ENCODE assay signal across 19 cellular contexts in the genomic region with DNA sequence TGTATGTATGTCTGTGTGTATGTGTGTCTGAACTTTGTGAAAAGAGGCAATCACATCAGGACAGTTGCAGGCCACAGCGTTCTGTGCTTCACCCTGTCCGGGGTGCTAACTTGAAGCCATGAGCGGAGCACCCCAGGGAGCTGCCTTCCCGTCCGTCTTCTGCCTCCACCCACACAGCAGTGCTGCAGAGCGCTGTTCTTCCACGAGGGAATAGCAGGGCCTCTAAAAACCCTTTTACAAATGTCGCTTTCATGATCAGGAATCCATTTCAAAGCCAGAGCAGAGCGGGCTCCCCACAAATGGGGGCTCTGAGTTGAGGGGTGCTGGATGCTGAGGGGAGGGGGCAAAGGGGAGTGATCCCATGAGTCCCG.
DNase-seq lines count a peak whose midpoint lies in the region; ATAC-seq, FAIRE-seq and TF ChIP-seq lines count a peak whose summit lies in the region.
"Had no signal": no experiment of that assay in that cellular context is flagged by ENCODE, and none has a peak within 500 bp of the region (broad histone marks: within the 10 kb centered on the region; RNA-seq: fewer than 3 reads in every experiment).

No MANE protein-coding gene starts in this region.

- no peak for ATAC-seq in HepG2
- no peak for ATAC-seq in right lobe of liver
- ATAC-seq: A549; CD8-positive, alpha-beta T cell had no signal

- H3K4me2 ChIP-seq in HepG2 (ENCODE audit: low read depth, low read length), result no peak overlapping the region
- H3K4me2 ChIP-seq in H1 (ENCODE audit: insufficient read depth in 1 of 2, low read depth in 2 of 2, low read length in 2 of 2), result no peak overlapping the region
- H3K4me2 ChIP-seq: A549 had no signal

- FAIRE-seq in HepG2 (lab: Jason Lieb, UNC), result no peak
- FAIRE-seq in H1 (lab: Jason Lieb, UNC), result no peak
- FAIRE-seq: A549, D721Med, G401.6, GM19239 had no signal

- peaks cover 5% of the 10 kb centered on the region; the same call in 1 of the 2 replicates for H3K23me2 ChIP-seq in H1 (ENCODE audit: low read depth, low read length)

- no peak overlapping the region for H3K18ac ChIP-seq in H1 (ENCODE audit: extremely low read depth, low read length)

- no peak overlapping the region for H2BK15ac ChIP-seq in H1 (ENCODE audit: low read length)

- CTCF ChIA-PET in HepG2 (lab: Yijun Ruan, JAX; ENCODE audit: low intra/inter-chr PET ratio, low total read pairs), result no interaction called here
- CTCF ChIA-PET in H1 (lab: Charles Lee; ENCODE audit: partially characterized antibody), result interaction anchor here (1.0 to 1.5 kb wide), 3 partner anchors 13 to 50 kb away, joined by 3 to 6 read pairs (median 4); no protein-coding TSS in a partner anchor

- no peak overlapping the region for H2BK5ac ChIP-seq in H1 (ENCODE audit: low read depth, low read length)

- H2AFZ ChIP-seq in HepG2 (ENCODE audit: low read length), result no peak overlapping the region
- H2AFZ ChIP-seq in H1 (ENCODE audit: low read length), result no peak overlapping the region

- H4K5ac ChIP-seq in H1 (ENCODE audit: insufficient read length, low read depth, low read length), result no peak overlapping the region

- no peak overlapping the region for H4K8ac ChIP-seq in H1 (ENCODE audit: extremely low read depth, insufficient read depth, low read length)

- H3K4me1 ChIP-seq in HepG2 (ENCODE audit: insufficient read depth, low read length) (no peaks in the 10 kb centered on the region), right lobe of liver (no peaks in the 10 kb centered on the region), H1 (replicated peaks in 1 of 4; ENCODE audit: control insufficient read depth in 3 of 4, insufficient read depth in 4 of 4, low read length in 3 of 4) (no peaks in the 10 kb centered on the region)
- H3K4me1 ChIP-seq: A549, Caco-2 had no signal

- H2AK5ac ChIP-seq in H1 (ENCODE audit: low read depth, low read length), result no peak overlapping the region; the same call in 1 of the 2 replicates

- in situ Hi-C loops in HepG2 (cut with HindIII; ENCODE audit: extremely low pct_ligation_motif_present, low pct_unique_long_range_greater_than_20kb), result no loop called here

- H3K79me2 ChIP-seq in HepG2 (ENCODE audit: insufficient read depth, low read length), result no peaks in the 10 kb centered on the region
- H3K79me2 ChIP-seq in H1 (ENCODE audit: control insufficient read depth in 1 of 2, insufficient read depth in 2 of 2, low read length in 2 of 2), result no peaks in the 10 kb centered on the region

- H3K14ac ChIP-seq in H1 (ENCODE audit: insufficient read length), result no peak overlapping the region

- TF ChIP-seq CTCF in HepG2 (CRISPR knock-in tag; IDR thresholded peaks at IDR 0.05) (no peak), right lobe of liver (IDR thresholded peaks at IDR 0.05) (no peak), H1 (IDR thresholded peaks at IDR 0.05; ENCODE audit: control extremely low read depth in 1 of 3, insufficient read depth in 1 of 3, low read depth in 1 of 3, low read length in 3 of 3) (no peak)

- no peak overlapping the region for H4K91ac ChIP-seq in H1 (replicated peaks; ENCODE audit: insufficient read length, low read length)

- H3K27ac ChIP-seq in HepG2 (ENCODE audit: extremely low read length, insufficient read depth, low read length) (no peak overlapping the region), right lobe of liver (no peak overlapping the region), H1 (ENCODE audit: low read depth, low read length) (no peak overlapping the region)
- H3K27ac ChIP-seq: 22Rv1; A549; BLaER1 treated with 17β-estradiol and CSF1 and Interleukin-3, amounts not matched to agents 10 nM and 100 nM; C4-2B had no signal

- TF ChIP-seq EP300 in HepG2 (IDR thresholded peaks at IDR 0.05; ENCODE audit: low read depth in 2 of 2, low read length in 2 of 2), result no peak
- no peak for TF ChIP-seq EP300 in HepG2 (CRISPR knock-in tag; IDR thresholded peaks at IDR 0.05; ENCODE audit: borderline replicate concordance)
- no peak for TF ChIP-seq EP300 in H1 (IDR thresholded peaks at IDR 0.05; ENCODE audit: borderline replicate concordance in 1 of 2, low read depth in 2 of 2, low read length in 2 of 2)

- no peaks in the 10 kb centered on the region; a peak in 1 of 5 replicates for H3K27me3 ChIP-seq in HepG2 (ENCODE audit: control insufficient read depth in 1 of 2, insufficient read depth in 2 of 2, low read length in 2 of 2)
- H3K27me3 ChIP-seq in right lobe of liver, result no peaks in the 10 kb centered on the region
- H3K27me3 ChIP-seq in H1 (replicated peaks in 1 of 4; ENCODE audit: control insufficient read depth in 3 of 4, extremely low read depth in 1 of 4, insufficient read depth in 3 of 4, low read length in 3 of 4), result no peaks in the 10 kb centered on the region
- H3K27me3 ChIP-seq: BLaER1 treated with 17β-estradiol and CSF1 and Interleukin-3, amounts not matched to agents 10 nM and 100 nM had no signal

- H3K9me3 ChIP-seq in HepG2 (ENCODE audit: low read length) (no peaks in the 10 kb centered on the region), right lobe of liver (no peaks in the 10 kb centered on the region), H1 (ENCODE audit: insufficient read depth in 2 of 2, low read depth in 1 of 2, low read length in 1 of 2) (no peaks in the 10 kb centered on the region)
- H3K9me3 ChIP-seq: A549, Caco-2 had no signal

- no peak overlapping the region for H3K23ac ChIP-seq in H1 (ENCODE audit: insufficient read length)

- H2BK20ac ChIP-seq in H1 (ENCODE audit: low read length), result no peak overlapping the region

- POLR2A ChIA-PET in HepG2 (lab: Yijun Ruan, JAX), result no interaction called here
- POLR2A ChIA-PET in H1 (lab: Charles Lee; ENCODE audit: partially characterized antibody), result no interaction called here

- no peak overlapping the region for H2BK120ac ChIP-seq in H1 (replicated peaks; ENCODE audit: low read depth, low read length)

- H4K20me1 ChIP-seq in HepG2 (ENCODE audit: insufficient read depth, low read length) (no peaks in the 10 kb centered on the region), H1 (replicated peaks in 1 of 2; ENCODE audit: control insufficient read depth in 1 of 2, insufficient read depth in 2 of 2, low read length in 2 of 2) (no peaks in the 10 kb centered on the region)
- H4K20me1 ChIP-seq: BLaER1 treated with 17β-estradiol and CSF1 and Interleukin-3, amounts not matched to agents 10 nM and 100 nM had no signal

- H3K36me3 ChIP-seq in HepG2 (replicated peaks in 1 of 2; ENCODE audit: control insufficient read depth in 1 of 2, insufficient read depth in 2 of 2, low read length in 2 of 2) (no peaks in the 10 kb centered on the region), right lobe of liver (no peaks in the 10 kb centered on the region), H1 (ENCODE audit: control insufficient read depth in 2 of 4, insufficient read depth in 4 of 4, low read length in 3 of 4) (no peaks in the 10 kb centered on the region)
- H3K36me3 ChIP-seq: BLaER1 treated with 17β-estradiol and CSF1 and Interleukin-3, amounts not matched to agents 10 nM and 100 nM had no signal

- TF ChIP-seq POLR2A in HepG2 (IDR thresholded peaks at IDR 0.05; ENCODE audit: insufficient read depth in 1 of 2, low read depth in 2 of 2, low read length in 2 of 2) (no peak), right lobe of liver (IDR thresholded peaks at IDR 0.05) (no peak), H1 (IDR thresholded peaks at IDR 0.05; ENCODE audit: control extremely low read depth in 1 of 2, low read depth in 2 of 2, low read length in 2 of 2) (no peak)

- H3K4me3 ChIP-seq in HepG2 (replicated peaks in 1 of 3; ENCODE audit: insufficient read depth in 1 of 3, low read depth in 2 of 3, low read length in 3 of 3) (no peak overlapping the region), right lobe of liver (no peak overlapping the region), H1 (ENCODE audit: extremely low read depth in 1 of 4, insufficient read depth in 2 of 4, low read depth in 3 of 4, low read length in 4 of 4) (no peak overlapping the region)
- H3K4me3 ChIP-seq: A549; BLaER1 treated with 17β-estradiol and CSF1 and Interleukin-3, amounts not matched to agents 10 nM and 100 nM had no signal

- no peak for TF ChIP-seq RAD21 in HepG2 (CRISPR knock-in tag; IDR thresholded peaks at IDR 0.05)
- no peak for TF ChIP-seq RAD21 in H1 (IDR thresholded peaks at IDR 0.05 in 1 of 2, conservative IDR thresholded peaks at IDR 0.05 in 1 of 2; ENCODE audit: low read depth in 2 of 2, low read length in 2 of 2)

- 75% methylated on average over 10 of the region's 10 CpGs for WGBS in HepG2 (ENCODE audit: low lambda C conversion rate)
- 64% methylated on average over 6 of the region's 10 CpGs for WGBS in right lobe of liver (ENCODE audit: insufficient coverage, low coverage, low lambda C conversion rate, missing lambda C conversion rate)
- WGBS in H1 (ENCODE audit: extremely low coverage in 1 of 2, insufficient coverage in 1 of 2, insufficient read length in 1 of 2, insufficient replicate concordance in 2 of 2, low coverage in 1 of 2, low lambda C conversion rate in 2 of 2, missing lambda C conversion rate in 1 of 2), 2 experiments, result 78% methylated on average over 9 of the region's 10 CpGs; no CpG with 5 or more reads in 1 of the 2 experiments

- DNase-seq in HepG2 (ENCODE audit: low spot score) (no peak), right lobe of liver (no peak), H1 (ENCODE audit: low read depth in 1 of 2, low spot score in 2 of 2) (no peak), MV-4-11 (lab: John Stamatoyannopoulos, UW) (no peak)
- no peak for DNase-seq in activated CD4-positive, alpha-beta T cell treated with anti-CD3 and anti-CD28 coated beads, Interleukin-2, amount 50 U/mL, for 1 hour
- DNase-seq: AML-193; Caco-2; Calu3; CD4-positive, alpha-beta T cell; CD8-positive, alpha-beta T cell; DMS79 treated with DMSO at 0.1 percent for 48 hours; GF-D8 had no signal

- intact Hi-C loops in HepG2 (cut with micrococcal nuclease; ENCODE audit: unreplicated experiment) (no loop called here), right lobe of liver (cut with DNase I) (no loop called here)

- no peak overlapping the region for H3K9ac ChIP-seq in HepG2 (ENCODE audit: insufficient read depth, low read depth, low read length)
- no peak overlapping the region for H3K9ac ChIP-seq in H1 (replicated peaks in 1 of 4; ENCODE audit: extremely low read depth in 1 of 4, low read depth in 3 of 4, low read length in 3 of 4)
- H3K9ac ChIP-seq: BLaER1 treated with 17β-estradiol and CSF1 and Interleukin-3, amounts not matched to agents 10 nM and 100 nM had no signal

- H3K4ac ChIP-seq in H1 (replicated peaks; ENCODE audit: insufficient read length, low read depth, low read length), result no peak overlapping the region

- no peak overlapping the region for H2BK12ac ChIP-seq in H1 (ENCODE audit: low read depth, low read length)

- no TSS peak for BruUV-seq in HepG2 (replicated peaks; lab: Mats Ljungman, UMichigan)

- H3K79me1 ChIP-seq in H1 (ENCODE audit: low read depth, low read length), result no peaks in the 10 kb centered on the region

- H3K56ac ChIP-seq in H1 (replicated peaks; ENCODE audit: insufficient read length, low read depth, low read length), result peak overlapping the region; percentile 70

TF ChIP-seq in HepG2, 621 proteins besides CTCF, POLR2A, EP300 and RAD21 (continues in another document):
- TF ChIP-seq FOXA1 (IDR thresholded peaks at IDR 0.05) (peak; percentile 1; the same call in 1 of the 2 replicates), FOXA1 (CRISPR knock-in tag; IDR thresholded peaks at IDR 0.05) (no peak)

TF ChIP-seq in H1, 55 proteins besides CTCF, POLR2A, EP300 and RAD21 (continues in another document):
- TF ChIP-seq BACH1 (IDR thresholded peaks at IDR 0.05; ENCODE audit: low read length), result no peak
- TF ChIP-seq EZH2 (IDR thresholded peaks at IDR 0.05; ENCODE audit: low read depth, low read length, severe bottlenecking), result no peak
